In genomic region chr11:64448599-64449380, GRCh38 we compare ENCODE assay signal across 8 cellular contexts.
DNase-seq lines count a peak whose midpoint lies in the region; ATAC-seq and TF ChIP-seq lines count a peak whose summit lies in the region.

No MANE protein-coding gene starts in this region.

- H3K27ac ChIP-seq in right cardiac atrium (ENCODE audit: low read length): no peak overlapping the region
- peak overlapping the region; percentile 65 to 72 for H3K27ac ChIP-seq in prostate gland
- peak overlapping the region; percentile 47 to 73 (median 58) for H3K27ac ChIP-seq in upper lobe of left lung

- H3K4me1 ChIP-seq in right cardiac atrium (ENCODE audit: control insufficient read depth, insufficient read depth, low read length) (no peaks in the 10 kb centered on the region), prostate gland (replicated peaks) (peaks cover 12% of the 10 kb centered on the region), upper lobe of left lung (peaks cover 16 to 22% (median 17%) of the 10 kb centered on the region in 4 donors)

- H3K9me3 ChIP-seq in T-helper 17 cell (ENCODE audit: control insufficient read depth, low read length, poor library complexity, severe bottlenecking): no peaks in the 10 kb centered on the region
- H3K9me3 ChIP-seq in right cardiac atrium (ENCODE audit: control insufficient read depth, low read length): no peaks in the 10 kb centered on the region
- H3K9me3 ChIP-seq in prostate gland: no peaks in the 10 kb centered on the region
- no peaks in the 10 kb centered on the region for H3K9me3 ChIP-seq in upper lobe of left lung

- peak; percentile 61 to 85 (median 84) for TF ChIP-seq CTCF in prostate gland (IDR thresholded peaks at IDR 0.05)
- TF ChIP-seq CTCF in upper lobe of left lung (IDR thresholded peaks at IDR 0.05): peak; percentile 64 to 84 (median 77)

- H3K27ac Mint-ChIP-seq in T-helper 17 cell: peak overlapping the region; percentile 29

- WGBS in right cardiac atrium: 2% methylated on average over 37 of the region's 37 CpGs
- 4% methylated on average over 35 of the region's 37 CpGs for WGBS in prostate gland
- 1 to 3% methylated on average over 9 to 28 of the region's 37 CpGs for WGBS in upper lobe of left lung, 2 donors

- H3K27me3 ChIP-seq in right cardiac atrium (ENCODE audit: control insufficient read depth, insufficient read depth) (no peaks in the 10 kb centered on the region), prostate gland (replicated peaks; ENCODE audit: insufficient read depth) (no peaks in the 10 kb centered on the region), upper lobe of left lung (peaks cover 0 to 2% (median 0%) of the 10 kb centered on the region in 4 donors)

- no peak for TF ChIP-seq EP300 in upper lobe of left lung (IDR thresholded peaks at IDR 0.05)

- ATAC-seq in T-helper 17 cell: peak; percentile 75
- peak; percentile 95 to 97 for ATAC-seq in right cardiac atrium
- ATAC-seq in upper lobe of left lung (ENCODE audit: low FRiP score in 2 of 2): peak; percentile 96 to 97

- H3K36me3 ChIP-seq in prostate gland: no peaks in the 10 kb centered on the region
- no peaks in the 10 kb centered on the region for H3K36me3 ChIP-seq in upper lobe of left lung

- peak; percentile 23 for DNase-seq in NK-92 treated with Interleukin-12 subunit alpha and Interleukin-12 subunit beta, amount 100 ng/mL, for 24 hours (lab: John Stamatoyannopoulos, UW)
- DNase-seq in NK-92 (lab: John Stamatoyannopoulos, UW; ENCODE audit: unreplicated experiment): no peak
- DNase-seq in NCI-H1417 (lab: John Stamatoyannopoulos, UW): peak; percentile 42 to 84 (median 68)
- DNase-seq in T-helper 17 cell: peak; percentile 51 to 65 (median 53)
- peak in 53 of 56 donors; percentile 18 to 85 (median 59) for DNase-seq in amygdala (lab: John Stamatoyannopoulos, UW)
- peak; percentile 83 to 94 (median 94) for DNase-seq in right cardiac atrium
- DNase-seq in prostate gland (ENCODE audit: low spot score): peak; percentile 73
- DNase-seq in upper lobe of left lung: peak; percentile 90 to 92

- H3K4me1 Mint-ChIP-seq in T-helper 17 cell: peaks cover 9% of the 10 kb centered on the region

- H3K4me3 ChIP-seq in right cardiac atrium (ENCODE audit: low read length) (no peak overlapping the region), prostate gland (peak overlapping the region; percentile 17 to 18), upper lobe of left lung (peak overlapping the region in 3 of 4 donors; percentile 12 to 42 (median 41))

- H3K27me3 Mint-ChIP-seq in T-helper 17 cell: peaks cover 26% of the 10 kb centered on the region

- no peaks in the 10 kb centered on the region for H3K36me3 Mint-ChIP-seq in T-helper 17 cell (ENCODE audit: low read depth)

- TF ChIP-seq POLR2A in prostate gland (IDR thresholded peaks at IDR 0.05): no peak
- TF ChIP-seq POLR2A in upper lobe of left lung (IDR thresholded peaks at IDR 0.05): no peak

- intact Hi-C loops in right cardiac atrium (cut with DNase I): loop anchor here in 3 of 4 donors (2.0 to 5.0 kb wide), 3 partner anchors 202 to 204 kb away; no protein-coding TSS in a partner anchor
- intact Hi-C loops in prostate gland (cut with DNase I): loop anchor here (2.0 kb wide), 1 partner anchor 204 kb away; no protein-coding TSS in a partner anchor

- H3K4me3 Mint-ChIP-seq in T-helper 17 cell: peak overlapping the region; percentile 91
